Comparison of ENCODE assay signal across 8 cellular contexts in genomic region chr5:93607367-93608258, GRCh38. TPM values are rescaled to one million over a fixed set of nuclear protein-coding genes. Genes with fewer than 3 reads are reported as not detected.
DNase-seq lines count a peak whose midpoint lies in the region; TF ChIP-seq lines count a peak whose summit lies in the region.

No MANE protein-coding gene starts in this region.

- no peak overlapping the region for H3K9ac ChIP-seq in smooth muscle cell (ENCODE audit: low read depth)

- intact Hi-C loops in activated CD4-positive, alpha-beta memory T cell treated with anti-CD3 and anti-CD28 coated beads for 36 hours (cut with micrococcal nuclease): loop anchor here (1.0 kb wide), 1 partner anchor 194 kb away; no protein-coding TSS in a partner anchor

- H4K20me1 ChIP-seq in smooth muscle cell (ENCODE audit: low read depth): peaks cover 4% of the 10 kb centered on the region

- peaks cover 5% of the 10 kb centered on the region for H3K36me3 Mint-ChIP-seq in activated CD4-positive, alpha-beta memory T cell treated with anti-CD3 and anti-CD28 coated beads for 36 hours

- H3K36me3 ChIP-seq in H7 (replicated peaks; ENCODE audit: control insufficient read depth, insufficient read depth, low read length) (no peaks in the 10 kb centered on the region), MG63 (no peaks in the 10 kb centered on the region), right atrium auricular region (no peaks in the 10 kb centered on the region), smooth muscle cell (ENCODE audit: low read depth) (no peaks in the 10 kb centered on the region)

- H2AFZ ChIP-seq in smooth muscle cell (ENCODE audit: low read depth): no peak overlapping the region

- POLR2A ChIA-PET in activated CD4-positive, alpha-beta memory T cell treated with anti-CD3 and anti-CD28 coated beads for 36 hours (lab: Charles Lee): no interaction called here

- H3K79me2 ChIP-seq in smooth muscle cell (ENCODE audit: low read depth): no peaks in the 10 kb centered on the region

- peaks cover 97% of the 10 kb centered on the region for H3K27me3 ChIP-seq in H7 (ENCODE audit: control insufficient read depth, insufficient read depth, low read length)
- peaks cover 32% of the 10 kb centered on the region for H3K27me3 ChIP-seq in MG63
- peaks cover 11 to 15% of the 10 kb centered on the region in 2 donors for H3K27me3 ChIP-seq in right atrium auricular region
- H3K27me3 ChIP-seq in smooth muscle cell (ENCODE audit: low read depth): peaks cover 99% of the 10 kb centered on the region

- peak overlapping the region; percentile 79 for H3K4me2 ChIP-seq in smooth muscle cell

- TF ChIP-seq CTCF in right atrium auricular region (IDR thresholded peaks at IDR 0.05) (peak; percentile 42 to 68), smooth muscle cell (IDR thresholded peaks at IDR 0.05; ENCODE audit: borderline replicate concordance, insufficient read depth, poor library complexity, severe bottlenecking) (peak; percentile 23)

- H3K9me3 ChIP-seq in MG63 (no peaks in the 10 kb centered on the region), right atrium auricular region (no peaks in the 10 kb centered on the region), smooth muscle cell (replicated peaks; ENCODE audit: low read depth) (no peaks in the 10 kb centered on the region)

- peak; percentile 45 for DNase-seq in A172 (ENCODE audit: low spot score)
- DNase-seq in ELF-1 (ENCODE audit: low read depth, low spot score): peak; percentile 75
- DNase-seq in H7: peak; percentile 82
- DNase-seq in MG63: peak; percentile 56
- DNase-seq in activated CD4-positive, alpha-beta memory T cell treated with anti-CD3 and anti-CD28 coated beads for 36 hours: no peak
- no peak for DNase-seq in right atrium auricular region (ENCODE audit: low spot score)
- DNase-seq in smooth muscle cell (lab: John Stamatoyannopoulos, UW; ENCODE audit: unreplicated experiment): no peak
- no peak for DNase-seq in NK-92 (lab: John Stamatoyannopoulos, UW; ENCODE audit: unreplicated experiment)

- no peaks in the 10 kb centered on the region for H3K9me3 Mint-ChIP-seq in activated CD4-positive, alpha-beta memory T cell treated with anti-CD3 and anti-CD28 coated beads for 36 hours

- WGBS in smooth muscle cell (ENCODE audit: low lambda C conversion rate): 2% methylated on average over 19 of the region's 19 CpGs

- H3K4me1 ChIP-seq in right atrium auricular region (peaks cover 0 to 25% of the 10 kb centered on the region in 2 donors), smooth muscle cell (ENCODE audit: low read depth) (peaks cover 21% of the 10 kb centered on the region)

- peaks cover 18% of the 10 kb centered on the region for H3K4me1 Mint-ChIP-seq in activated CD4-positive, alpha-beta memory T cell treated with anti-CD3 and anti-CD28 coated beads for 36 hours (ENCODE audit: low read depth)

- CTCF ChIA-PET in activated CD4-positive, alpha-beta memory T cell treated with anti-CD3 and anti-CD28 coated beads for 36 hours (lab: Charles Lee): interaction anchor here (0.7 to 3.9 kb wide), 13 partner anchors 9 to 1130 kb away, joined by 3 to 37 read pairs (median 6); partner anchors contain the start of gene NR2F1

- H3F3A ChIP-seq in smooth muscle cell (ENCODE audit: low read depth): peaks cover 7% of the 10 kb centered on the region

- H3K4me3 Mint-ChIP-seq in activated CD4-positive, alpha-beta memory T cell treated with anti-CD3 and anti-CD28 coated beads for 36 hours: peak overlapping the region; percentile 8

- H3K4me3 ChIP-seq in H7 (ENCODE audit: insufficient read depth, low read depth, low read length): no peak overlapping the region
- H3K4me3 ChIP-seq in MG63: no peak overlapping the region
- peak overlapping the region in 1 of 2 donors; percentile 29 for H3K4me3 ChIP-seq in right atrium auricular region
- no peak overlapping the region for H3K4me3 ChIP-seq in smooth muscle cell

- no peak overlapping the region for H3K27ac Mint-ChIP-seq in activated CD4-positive, alpha-beta memory T cell treated with anti-CD3 and anti-CD28 coated beads for 36 hours

- peaks cover 82% of the 10 kb centered on the region for H3K27me3 Mint-ChIP-seq in activated CD4-positive, alpha-beta memory T cell treated with anti-CD3 and anti-CD28 coated beads for 36 hours

- H3K27ac ChIP-seq in right atrium auricular region (peak overlapping the region; percentile 58 to 67), smooth muscle cell (ENCODE audit: low read depth) (no peak overlapping the region)

RNA-seq across cellular contexts. Expression of gene NR2F1, which starts 24.6 kb away (rescaled TPM):
- total RNA-seq in A172 (2014; rRNA removed; shearing (Covaris generic)): 6.9 and 10.0 TPM in 2 replicates
- total RNA-seq in H7 (2014; rRNA removed; shearing (Covaris generic)): not detected in 2 replicates
- total RNA-seq in MG63 (2014; rRNA removed; shearing (Covaris generic); ENCODE audit: low replicate concordance): 73.0 and 76.3 TPM in 2 replicates
- not detected for total RNA-seq in activated CD4-positive, alpha-beta memory T cell treated with anti-CD3 and anti-CD28 coated beads for 36 hours
- total RNA-seq in right atrium auricular region (10 to 100 TPM; 35.3 to 37.6 TPM), smooth muscle cell (8.2 and 22.5 TPM in 2 replicates)
- polyA plus RNA-seq in smooth muscle cell: 5.9 and 6.0 TPM in 2 replicates

RNA-seq across cellular contexts. Expression of gene NR2F1-AS1, which starts 26.6 kb away (rescaled TPM):
- 9.8 and 24.4 TPM in 2 replicates for total RNA-seq in A172 (2014; rRNA removed; shearing (Covaris generic))
- total RNA-seq in H7 (2014; rRNA removed; shearing (Covaris generic)): 1.1 and 1.8 TPM in 2 replicates
- total RNA-seq in MG63 (2014; rRNA removed; shearing (Covaris generic); ENCODE audit: low replicate concordance): 8.1 and 15.1 TPM in 2 replicates
- total RNA-seq in activated CD4-positive, alpha-beta memory T cell treated with anti-CD3 and anti-CD28 coated beads for 36 hours: not detected
- 10 to 100 TPM in 1 of 2 donors, 1 to 10 TPM in 1; 7.1 to 11.0 TPM for total RNA-seq in right atrium auricular region
- 18.7 and 31.0 TPM in 2 replicates for total RNA-seq in smooth muscle cell
- polyA plus RNA-seq in smooth muscle cell: 22.9 and 26.1 TPM in 2 replicates

Comparison
In these comparisons a context has a peak if more than half of its experiments do, and no peak if none do; other contexts are left out.
1. DNase-seq: peak in A172 (single experiment), ELF-1 (single experiment), H7 (single experiment) and MG63 (single experiment); none in activated CD4-positive, alpha-beta memory T cell treated with anti-CD3 and anti-CD28 coated beads for 36 hours (single experiment), right atrium auricular region (single experiment), smooth muscle cell (single experiment) and NK-92 (single experiment).